ENCODE assay signal across 14 cellular contexts in genomic region chr17:37791985-37792384, GRCh38.
"Had no signal": no experiment of that assay in that cellular context is flagged by ENCODE, and none has a peak within 500 bp of the region (broad histone marks: within the 10 kb centered on the region; RNA-seq: fewer than 3 reads in every experiment).

No MANE protein-coding gene starts in this region.

- H3K27ac Mint-ChIP-seq: activated B cell treated with CpG ODN at 0.5 μM for 24 hours; activated CD4-positive, alpha-beta T cell treated with anti-CD3 and anti-CD28 coated beads, Interleukin-2, amount 10 ng/mL, durations not matched to agents 24 days and 14 days; activated CD8-positive, alpha-beta memory T cell treated with anti-CD3 and anti-CD28 coated beads, Interleukin-2, amount 10 ng/mL, durations not matched to agents 7 days and 5 days; activated naive CD4-positive, alpha-beta T cell treated with anti-CD3 and anti-CD28 coated beads, Interleukin-2, amount 10 ng/mL, durations not matched to agents 7 days and 5 days; activated naive CD8-positive, alpha-beta T cell treated with anti-CD3 and anti-CD28 coated beads for 36 hours; activated T-helper 2 cell treated with anti-CD3 and anti-CD28 coated beads, Interferon-gamma antibody, Interleukin-2, Interleukin-4, amounts not matched to agents 10 μg/mL and 5 μg/mL and 100 μg/mL, durations not matched to agents 14 hours and 24 hours and 36 hours; T-cell had no signal

- H3K36me3 Mint-ChIP-seq: activated CD8-positive, alpha-beta memory T cell treated with anti-CD3 and anti-CD28 coated beads, Interleukin-2, amount 10 ng/mL, durations not matched to agents 7 days and 5 days; activated naive CD4-positive, alpha-beta T cell treated with anti-CD3 and anti-CD28 coated beads, Interleukin-2, amount 10 ng/mL, durations not matched to agents 7 days and 5 days; activated naive CD8-positive, alpha-beta T cell treated with anti-CD3 and anti-CD28 coated beads for 36 hours; T-cell had no signal

- H3K9me3 Mint-ChIP-seq: activated B cell treated with CpG ODN at 0.5 μM for 24 hours; activated CD4-positive, alpha-beta T cell treated with anti-CD3 and anti-CD28 coated beads, Interleukin-2, amount 10 ng/mL, durations not matched to agents 24 days and 14 days; activated naive CD4-positive, alpha-beta T cell treated with anti-CD3 and anti-CD28 coated beads, Interleukin-2, amount 10 ng/mL, durations not matched to agents 7 days and 5 days; activated naive CD8-positive, alpha-beta T cell treated with anti-CD3 and anti-CD28 coated beads for 36 hours; activated T-cell treated with anti-CD3 and anti-CD28 coated beads, Interleukin-2, amount 50 U/mL, for 4 hours; activated T-helper 2 cell treated with anti-CD3 and anti-CD28 coated beads, Interferon-gamma antibody, Interleukin-2, Interleukin-4, amounts not matched to agents 10 μg/mL and 5 μg/mL and 100 μg/mL, durations not matched to agents 14 hours and 24 hours and 36 hours; T-cell had no signal

- DNase-seq: activated B cell treated with CpG ODN at 0.5 μM for 24 hours; activated CD4-positive, alpha-beta T cell treated with anti-CD3 and anti-CD28 coated beads for 1 hour; caudate nucleus; MG63; NCI-H1092 treated with DMSO at 0.1 percent for 48 hours; NCI-H1417 treated with DMSO at 0.1 percent for 48 hours; T1000 had no signal

- H3K4me1 Mint-ChIP-seq: activated CD8-positive, alpha-beta memory T cell treated with anti-CD3 and anti-CD28 coated beads, Interleukin-2, amount 10 ng/mL, durations not matched to agents 7 days and 5 days; T-cell had no signal

- H3K4me3 Mint-ChIP-seq: activated B cell treated with CpG ODN at 0.5 μM for 24 hours; activated CD4-positive, alpha-beta T cell treated with anti-CD3 and anti-CD28 coated beads, Interleukin-2, amount 10 ng/mL, durations not matched to agents 24 days and 14 days; activated CD8-positive, alpha-beta memory T cell treated with anti-CD3 and anti-CD28 coated beads, Interleukin-2, amount 10 ng/mL, durations not matched to agents 7 days and 5 days; activated naive CD4-positive, alpha-beta T cell treated with anti-CD3 and anti-CD28 coated beads, Interleukin-2, amount 10 ng/mL, durations not matched to agents 7 days and 5 days; activated naive CD8-positive, alpha-beta T cell treated with anti-CD3 and anti-CD28 coated beads for 36 hours; activated T-cell treated with anti-CD3 and anti-CD28 coated beads, Interleukin-2, amount 50 U/mL, for 4 hours; T-cell had no signal
